In genomic region chr16:68332411-68333121, GRCh38 we compare ENCODE assay signal across 1 cellular context.
TF ChIP-seq lines count a peak whose summit lies in the region.

No MANE protein-coding gene starts in this region.

TF ChIP-seq in GM12878, 131 proteins besides CTCF, POLR2A, EP300 and RAD21:
- TF ChIP-seq IKZF2 (IDR thresholded peaks at IDR 0.05) (no peak), RUNX3 (IDR thresholded peaks at IDR 0.05; ENCODE audit: low read length) (0 out of 2 replicates have a peak, but pooled peaks have one; percentile 8), ETV6 (conservative IDR thresholded peaks at IDR 0.05 in 1 of 2, IDR thresholded peaks at IDR 0.05 in 1 of 2; ENCODE audit: borderline replicate concordance in 1 of 2, low read depth in 1 of 2) (peak in 1 of 2 experiments; percentile 77; a peak in 2 of 4 replicates), BCL11A (IDR thresholded peaks at IDR 0.05; ENCODE audit: low read depth, low read length) (no peak), ZNF207 (IDR thresholded peaks at IDR 0.05; ENCODE audit: borderline replicate concordance) (no peak)
